Comparison of ENCODE assay signal across 8 cellular contexts in the genomic region with DNA sequence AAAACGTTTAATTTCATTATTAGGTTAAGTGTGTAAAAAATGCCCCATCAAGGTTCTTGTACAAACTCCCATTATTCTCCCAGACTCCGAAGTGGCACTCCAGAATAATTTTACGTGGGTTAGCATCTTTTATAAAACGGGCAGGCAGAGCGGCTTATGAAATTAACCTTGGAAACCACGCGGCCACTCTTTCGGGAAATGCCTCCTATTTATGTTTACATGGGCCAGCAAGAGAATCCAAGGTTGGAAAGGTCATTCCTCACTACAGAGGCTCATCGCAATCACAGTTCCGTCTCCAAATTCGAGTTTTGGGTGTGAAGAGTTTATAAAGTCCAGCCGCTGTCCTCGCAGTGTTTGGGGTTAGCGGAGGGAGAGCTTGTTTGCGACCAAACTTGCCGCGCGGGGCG. TPM values are rescaled to one million over a fixed set of nuclear protein-coding genes. Genes with fewer than 3 reads are reported as not detected.
DNase-seq lines count a peak whose midpoint lies in the region; TF ChIP-seq lines count a peak whose summit lies in the region.

No MANE protein-coding gene starts in this region.

- no peaks in the 10 kb centered on the region for H3K9me3 ChIP-seq in AG04450 (ENCODE audit: control insufficient read depth, insufficient read depth, low read length)
- H3K9me3 ChIP-seq in mucosa of stomach (ENCODE audit: control insufficient read depth, low read length): no peaks in the 10 kb centered on the region

- no peaks in the 10 kb centered on the region for H3K9me3 Mint-ChIP-seq in brain

- POLR2A ChIA-PET in AG04450 (lab: Yijun Ruan, JAX): interaction anchor here (0.6 to 3.7 kb wide), 21 partner anchors 10 to 338 kb away, joined by 3 to 23 read pairs (median 5); a partner anchor contains a TSS

- no peak for DNase-seq in AG04450 (ENCODE audit: low read depth, low spot score)
- no peak for DNase-seq in HL-60 (ENCODE audit: low read depth in 1 of 2, low spot score in 1 of 2)
- no peak for DNase-seq in stimulated activated CD4-positive, alpha-beta T cell treated with anti-CD3 and anti-CD28 coated beads, Interleukin-2, amount 100 ng/mL, for 48 hours
- DNase-seq in amygdala (lab: John Stamatoyannopoulos, UW): no peak
- DNase-seq in foreskin melanocyte: no peak
- DNase-seq in SW480 (ENCODE audit: low spot score): no peak

- peaks cover 22% of the 10 kb centered on the region for H3K27me3 Mint-ChIP-seq in brain

- peaks cover 46% of the 10 kb centered on the region for H3K4me1 Mint-ChIP-seq in brain

- CTCF ChIA-PET in AG04450 (lab: Charles Lee): interaction anchor here (0.6 to 4.6 kb wide), 15 partner anchors 12 to 247 kb away, joined by 3 to 56 read pairs (median 6); no protein-coding TSS in a partner anchor

- no peaks in the 10 kb centered on the region for H3K36me3 ChIP-seq in mucosa of stomach (ENCODE audit: control insufficient read depth, insufficient read depth, low read length)

- H3K27me3 ChIP-seq in AG04450 (ENCODE audit: control insufficient read depth, insufficient read depth, low read length): no peaks in the 10 kb centered on the region
- H3K27me3 ChIP-seq in HL-60 (ENCODE audit: insufficient read depth, poor library complexity, severe bottlenecking): no peaks in the 10 kb centered on the region
- H3K27me3 ChIP-seq in mucosa of stomach (ENCODE audit: control insufficient read depth, insufficient read depth, low read length): no peaks in the 10 kb centered on the region

- peak overlapping the region; percentile 87 for H3K27ac ChIP-seq in AG04450 (ENCODE audit: low read depth, low read length)
- peak overlapping the region; percentile 99 for H3K27ac ChIP-seq in HL-60 (replicated peaks)

- H3K27ac Mint-ChIP-seq in brain: peak overlapping the region in 4 of 5 experiments; percentile 21 to 94 (median 44)

- H3K36me3 Mint-ChIP-seq in brain: no peaks in the 10 kb centered on the region

- H3K4me1 ChIP-seq in mucosa of stomach (ENCODE audit: control insufficient read depth, insufficient read depth, low read length): peaks cover 28% of the 10 kb centered on the region

- H3K9ac ChIP-seq in mucosa of stomach (ENCODE audit: low read length): peak overlapping the region; percentile 72

- TF ChIP-seq CTCF in AG04450 (IDR thresholded peaks at IDR 0.05; ENCODE audit: low read depth, low read length) (no peak), HL-60 (IDR thresholded peaks at IDR 0.05; ENCODE audit: insufficient read depth, low read length) (no peak), brain (conservative IDR thresholded peaks at IDR 0.05) (no peak)

- H3K4me3 ChIP-seq in AG04450 (ENCODE audit: low read depth, low read length) (peak overlapping the region; percentile 68), HL-60 (replicated peaks; ENCODE audit: insufficient read depth, low read length) (peak overlapping the region; percentile 46), mucosa of stomach (ENCODE audit: low read length) (peak overlapping the region; percentile 49)

- H3K4me3 Mint-ChIP-seq in brain: peak overlapping the region; percentile 75 to 92 (median 87)

RNA-seq across cellular contexts. Expression of a gene that starts 1.2 kb away (rescaled TPM):
- polyA plus RNA-seq in AG04450 (2011; rRNA removed) (12.8 and 15.3 TPM in 2 replicates), brain (ENCODE audit: insufficient read depth, low read depth, low replicate concordance) (27.8 TPM)
- polyA minus RNA-seq in AG04450 (2011; rRNA and poly(A)+ RNA removed): 10.9 and 13.4 TPM in 2 replicates
